In the genomic region with DNA sequence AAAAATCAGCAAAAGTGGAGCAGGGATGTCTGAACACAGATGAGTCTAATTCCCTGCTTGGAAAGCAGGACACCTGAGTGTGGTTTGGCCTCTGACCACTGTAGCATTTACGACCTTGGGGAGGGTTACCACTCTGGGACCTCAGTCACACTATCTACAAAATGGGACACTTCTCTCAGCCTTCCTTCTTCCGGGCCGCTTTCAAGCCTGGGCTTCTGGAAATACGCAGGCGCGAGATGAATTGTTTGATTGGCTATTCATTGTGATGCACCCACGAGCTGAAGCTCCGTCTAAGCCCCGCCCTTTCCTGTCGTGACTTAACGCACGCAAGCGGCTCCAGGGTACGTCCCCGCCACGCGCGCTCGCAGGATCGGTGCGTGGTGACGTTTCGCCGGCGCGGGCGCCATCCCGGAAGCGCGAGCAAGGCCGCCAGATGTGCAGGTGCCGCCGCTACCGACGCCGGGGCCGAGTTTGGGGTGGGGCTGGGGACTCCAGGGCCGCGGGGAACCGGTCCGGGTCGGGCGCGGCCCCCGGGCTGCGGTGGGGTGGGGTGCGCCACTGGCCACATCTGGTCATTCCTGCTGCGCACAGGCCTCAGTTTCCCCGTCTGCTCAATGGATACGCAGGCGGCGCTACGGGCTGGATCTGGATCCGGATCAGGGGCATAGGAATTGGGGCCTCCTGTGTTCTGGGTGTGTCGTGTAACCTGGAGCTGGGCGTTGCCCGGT, we compare ENCODE assay signal across 8 cellular contexts. TPM values are rescaled to one million over a fixed set of nuclear protein-coding genes. Genes with fewer than 3 reads are reported as not detected.
DNase-seq lines count a peak whose midpoint lies in the region; ATAC-seq and TF ChIP-seq lines count a peak whose summit lies in the region.

A gene with protein sequence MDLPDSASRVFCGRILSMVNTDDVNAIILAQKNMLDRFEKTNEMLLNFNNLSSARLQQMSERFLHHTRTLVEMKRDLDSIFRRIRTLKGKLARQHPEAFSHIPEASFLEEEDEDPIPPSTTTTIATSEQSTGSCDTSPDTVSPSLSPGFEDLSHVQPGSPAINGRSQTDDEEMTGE (plus strand): TSS at position 397 of the 728 bp plus-strand sequence. CDS start 4,187 bp downstream, outside the sequence.

- no peaks in the 10 kb centered on the region for H3K9me2 ChIP-seq in hepatocyte (replicated peaks; ENCODE audit: insufficient read depth)

- peaks cover 32% of the 10 kb centered on the region for H3K79me2 ChIP-seq in hepatocyte

- WGBS in hepatocyte (ENCODE audit: low lambda C conversion rate, missing lambda C conversion rate): 1% methylated on average over 45 of the region's 57 CpGs

- ATAC-seq in GM18505 (IDR thresholded peaks at IDR 0.05; ENCODE audit: unreplicated experiment): peak; percentile 82
- ATAC-seq in HG02973 (IDR thresholded peaks at IDR 0.05; ENCODE audit: unreplicated experiment): peak; percentile 91

- H3K9me3 ChIP-seq in hepatocyte (ENCODE audit: low read depth): no peaks in the 10 kb centered on the region

- H3K27ac ChIP-seq in hepatocyte: peak within 1 kb of the TSS; percentile 89

- no peaks in the 10 kb centered on the region for H3K27me3 ChIP-seq in hepatocyte

- peaks cover 2% of the 10 kb centered on the region for H4K20me1 ChIP-seq in hepatocyte (ENCODE audit: insufficient read depth, poor library complexity, severe bottlenecking)

- in situ Hi-C loops in astrocyte of the cerebellum (cut with HindIII; ENCODE audit: low sequenced_read_pairs): no loop called here

- peak within 1 kb of the TSS; percentile 93 for H3K4me2 ChIP-seq in hepatocyte

- H3K36me3 ChIP-seq in hepatocyte (replicated peaks; ENCODE audit: insufficient read depth, low read depth): no peaks in the 10 kb centered on the region

- TF ChIP-seq CTCF in astrocyte of the cerebellum (IDR thresholded peaks at IDR 0.05; ENCODE audit: low read depth, low read length, missing control alignments) (no peak), hepatocyte (IDR thresholded peaks at IDR 0.05; ENCODE audit: poor library complexity) (no peak)

- H2AFZ ChIP-seq in hepatocyte: peak within 1 kb of the TSS; percentile 60

- TF ChIP-seq POLR2A in GM18505 (IDR thresholded peaks at IDR 0.05; ENCODE audit: borderline replicate concordance, extremely low read depth, insufficient read depth, insufficient read length): peak; percentile 89

- peak; percentile 92 for DNase-seq in NCI-H2029 treated with DMSO at 0.1 percent for 48 hours (lab: John Stamatoyannopoulos, UW)
- DNase-seq in T-helper 9 cell: peak; percentile 95
- peak; percentile 96 for DNase-seq in astrocyte of the cerebellum (ENCODE audit: low read depth)
- peak; percentile 98 for DNase-seq in hepatocyte (ENCODE audit: low spot score)
- peak; percentile 99 for DNase-seq in renal cortical epithelial cell (ENCODE audit: low read depth)
- no peak for DNase-seq in cortex of kidney (lab: John Stamatoyannopoulos, UW)

- H3K4me1 ChIP-seq in hepatocyte (ENCODE audit: insufficient read depth): peaks cover 6% of the 10 kb centered on the region

- H3K4me3 ChIP-seq in astrocyte of the cerebellum (ENCODE audit: low read depth, low read length): peak within 1 kb of the TSS; percentile 83
- peak within 1 kb of the TSS; percentile 75 for H3K4me3 ChIP-seq in hepatocyte

RNA-seq across cellular contexts. Expression of the gene that starts here (rescaled TPM):
- total RNA-seq in hepatocyte: 76.3 and 91.7 TPM in 2 replicates
- polyA plus RNA-seq in hepatocyte: 85.7 and 89.2 TPM in 2 replicates
- total RNA-seq in renal cortical epithelial cell: 47.6 and 76.4 TPM in 2 replicates
